In the genomic region with DNA sequence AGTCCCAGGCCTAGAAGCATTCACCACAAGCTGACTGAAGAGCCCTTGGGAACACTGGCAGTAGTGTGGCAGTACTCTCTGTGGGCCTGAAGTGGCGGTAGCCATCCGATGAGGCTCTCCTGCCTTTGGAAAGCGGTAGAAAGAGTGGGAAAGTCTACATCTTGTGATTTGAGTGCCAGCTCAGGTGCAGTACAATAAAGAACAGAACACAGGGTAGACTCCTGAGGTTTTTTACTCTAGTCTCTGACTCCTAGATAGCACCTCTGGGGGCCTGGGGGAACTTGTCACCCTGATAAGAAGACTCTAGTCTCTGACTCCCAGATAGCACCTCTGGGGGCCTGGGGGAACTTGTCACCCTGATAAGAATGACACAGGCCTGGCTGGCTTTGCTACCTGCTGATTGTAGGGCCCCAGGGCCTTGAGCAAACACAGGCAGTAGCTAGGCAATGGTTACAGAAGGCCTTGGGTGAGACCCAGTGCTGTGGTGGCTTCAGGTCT, we compare ENCODE assay signal across 1 cellular context.
A peak's percentile ranks its signal among the peaks of the same experiment; 100 is the strongest.
TF ChIP-seq lines count a peak whose summit lies in the region.

No MANE protein-coding gene starts in this region.

TF ChIP-seq in K562, 482 proteins besides CTCF, POLR2A, EP300 and RAD21 (continues in another document):
- TF ChIP-seq, protein P1, sequence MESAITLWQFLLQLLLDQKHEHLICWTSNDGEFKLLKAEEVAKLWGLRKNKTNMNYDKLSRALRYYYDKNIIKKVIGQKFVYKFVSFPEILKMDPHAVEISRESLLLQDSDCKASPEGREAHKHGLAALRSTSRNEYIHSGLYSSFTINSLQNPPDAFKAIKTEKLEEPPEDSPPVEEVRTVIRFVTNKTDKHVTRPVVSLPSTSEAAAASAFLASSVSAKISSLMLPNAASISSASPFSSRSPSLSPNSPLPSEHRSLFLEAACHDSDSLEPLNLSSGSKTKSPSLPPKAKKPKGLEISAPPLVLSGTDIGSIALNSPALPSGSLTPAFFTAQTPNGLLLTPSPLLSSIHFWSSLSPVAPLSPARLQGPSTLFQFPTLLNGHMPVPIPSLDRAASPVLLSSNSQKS (CRISPR knock-in tag; IDR thresholded peaks at IDR 0.05), result no peak
- TF ChIP-seq ZNF764 (CRISPR knock-in tag; IDR thresholded peaks at IDR 0.05; ENCODE audit: low read depth) (no peak), CC2D1A (IDR thresholded peaks at IDR 0.05) (peak; percentile 97; the same call in 1 of the 2 replicates), JUND (IDR thresholded peaks at IDR 0.05; ENCODE audit: borderline replicate concordance, low read depth, low read length) (peak; percentile 81), JUND (tag; IDR thresholded peaks at IDR 0.05; ENCODE audit: borderline replicate concordance, low read depth, low read length) (no peak; the same call in 2 of the 3 replicates), SAP30 (IDR thresholded peaks at IDR 0.05; ENCODE audit: borderline replicate concordance, insufficient read depth, low read depth, low read length, poor library complexity, severe bottlenecking) (no peak), MAFG (tag; conservative IDR thresholded peaks at IDR 0.05) (no peak), SRSF1 (IDR thresholded peaks at IDR 0.05; ENCODE audit: low read depth, low read length) (no peak), ZSCAN29 (IDR thresholded peaks at IDR 0.05) (no peak), MYNN (IDR thresholded peaks at IDR 0.05) (peak; percentile 80), MYNN (CRISPR knock-in tag; IDR thresholded peaks at IDR 0.05) (no peak), ZNF780A (CRISPR knock-in tag; IDR thresholded peaks at IDR 0.05) (no peak), FOXM1 (IDR thresholded peaks at IDR 0.05; ENCODE audit: low read depth) (peak; percentile 96), FOXM1 (CRISPR knock-in tag; IDR thresholded peaks at IDR 0.05; ENCODE audit: low read depth) (0 out of 2 replicates have a peak, but pooled peaks have one; percentile 63), ZNF133 (CRISPR knock-in tag; IDR thresholded peaks at IDR 0.05) (no peak), RHOXF2B (CRISPR knock-in tag; conservative IDR thresholded peaks at IDR 0.05) (no peak), EGR1 (conservative IDR thresholded peaks at IDR 0.05) (no peak), ESRRB (CRISPR knock-in tag; IDR thresholded peaks at IDR 0.05; ENCODE audit: borderline replicate concordance) (no peak), ZNF695 (CRISPR knock-in tag; IDR thresholded peaks at IDR 0.05) (no peak), CEBPB (tag; IDR thresholded peaks at IDR 0.05) (0 out of 2 replicates have a peak, but pooled peaks have one; percentile 9), SPI1 (IDR thresholded peaks at IDR 0.05; ENCODE audit: borderline replicate concordance, low read depth, low read length) (no peak), FOXK1 (CRISPR knock-in tag; IDR thresholded peaks at IDR 0.05; ENCODE audit: borderline replicate concordance) (no peak), POLR2H (tag; IDR thresholded peaks at IDR 0.05; ENCODE audit: low read depth) (no peak), MYBL2 (IDR thresholded peaks at IDR 0.05; ENCODE audit: low read depth) (no peak), MYBL2 (CRISPR knock-in tag; IDR thresholded peaks at IDR 0.05; ENCODE audit: borderline replicate concordance) (no peak), EHMT2 (IDR thresholded peaks at IDR 0.05) (no peak), DNMT1 (IDR thresholded peaks at IDR 0.05) (no peak), PCBP1 (IDR thresholded peaks at IDR 0.05; ENCODE audit: low read depth, low read length, poor library complexity, severe bottlenecking) (no peak), RBBP5 (IDR thresholded peaks at IDR 0.05; ENCODE audit: borderline replicate concordance, insufficient read depth, low read length, poor library complexity, severe bottlenecking) (peak; percentile 49), TRIM24 (IDR thresholded peaks at IDR 0.05) (peak; percentile 98 to 99), IFI16 (CRISPR knock-in tag; IDR thresholded peaks at IDR 0.05) (no peak), ETV6 (IDR thresholded peaks at IDR 0.05; ENCODE audit: borderline replicate concordance in 1 of 2, low read depth in 2 of 2, low read length in 1 of 2) (peak in 1 of 2 experiments; percentile 39; a peak in 1 of 4 replicates), ETV6 (CRISPR knock-in tag; IDR thresholded peaks at IDR 0.05; ENCODE audit: borderline replicate concordance) (no peak), CBFA2T3 (IDR thresholded peaks at IDR 0.05) (peak; percentile 99), CHD1 (IDR thresholded peaks at IDR 0.05; ENCODE audit: low read length) (no peak), ZNF41 (CRISPR knock-in tag; conservative IDR thresholded peaks at IDR 0.05) (0 out of 2 replicates have a peak, but pooled peaks have one; percentile 7), TAF9B (IDR thresholded peaks at IDR 0.05; ENCODE audit: partially characterized antibody) (no peak), TEAD2 (tag; IDR thresholded peaks at IDR 0.05) (no peak), ZC3H11A (IDR thresholded peaks at IDR 0.05; ENCODE audit: low read depth, low read length) (no peak), KAT7 (CRISPR knock-in tag; IDR thresholded peaks at IDR 0.05; ENCODE audit: borderline replicate concordance) (no peak), RBM17 (IDR thresholded peaks at IDR 0.05; ENCODE audit: borderline replicate concordance, low read depth, low read length) (no peak), ZNF384 (IDR thresholded peaks at IDR 0.05; ENCODE audit: low read depth, low read length) (no peak), KLF10 (CRISPR knock-in tag; IDR thresholded peaks at IDR 0.05) (no peak), ESRRA (IDR thresholded peaks at IDR 0.05; ENCODE audit: borderline replicate concordance, low read depth) (no peak), U2AF2 (optimal IDR thresholded peaks at IDR 0.05; ENCODE audit: low read depth, low read length) (no peak), ZNF134 (CRISPR knock-in tag; conservative IDR thresholded peaks at IDR 0.05) (no peak), MED1 (CRISPR knock-in tag; IDR thresholded peaks at IDR 0.05; ENCODE audit: borderline replicate concordance) (no peak), MTF1 (CRISPR knock-in tag; IDR thresholded peaks at IDR 0.05; ENCODE audit: borderline replicate concordance) (no peak), EWSR1 (IDR thresholded peaks at IDR 0.05; ENCODE audit: borderline replicate concordance, low read depth, partially characterized antibody) (no peak), ATF1 (CRISPR knock-in tag; IDR thresholded peaks at IDR 0.05) (no peak), ATF1 (tag; IDR thresholded peaks at IDR 0.05) (peak; percentile 68), NRF1 (conservative IDR thresholded peaks at IDR 0.05 in 1 of 2, IDR thresholded peaks at IDR 0.05 in 1 of 2) (peak in 1 of 2 experiments; percentile 15; a peak in 1 of 4 replicates), RBM34 (IDR thresholded peaks at IDR 0.05; ENCODE audit: borderline replicate concordance, insufficient read depth, low read length) (no peak), SIN3A (IDR thresholded peaks at IDR 0.05; ENCODE audit: borderline replicate concordance in 2 of 2, control insufficient read depth in 1 of 2, low read depth in 2 of 2, low read length in 2 of 2) (no peak), PHB2 (IDR thresholded peaks at IDR 0.05; ENCODE audit: low read depth) (peak; percentile 88), PHF20 (IDR thresholded peaks at IDR 0.05; ENCODE audit: partially characterized antibody) (no peak), FIP1L1 (IDR thresholded peaks at IDR 0.05; ENCODE audit: low read depth, low read length, poor library complexity, severe bottlenecking) (no peak), GABPB1 (CRISPR knock-in tag; IDR thresholded peaks at IDR 0.05) (no peak), BHLHE40 (IDR thresholded peaks at IDR 0.05; ENCODE audit: low read length) (no peak), ZNF140 (CRISPR knock-in tag; IDR thresholded peaks at IDR 0.05) (no peak), TCFL5 (CRISPR knock-in tag; conservative IDR thresholded peaks at IDR 0.05) (no peak), RBM22 (IDR thresholded peaks at IDR 0.05; ENCODE audit: low read depth, low read length, poor library complexity, severe bottlenecking) (no peak), NCOA6 (IDR thresholded peaks at IDR 0.05) (no peak), ZNF444 (CRISPR knock-in tag; IDR thresholded peaks at IDR 0.05) (no peak)
- TF ChIP-seq, protein P2, sequence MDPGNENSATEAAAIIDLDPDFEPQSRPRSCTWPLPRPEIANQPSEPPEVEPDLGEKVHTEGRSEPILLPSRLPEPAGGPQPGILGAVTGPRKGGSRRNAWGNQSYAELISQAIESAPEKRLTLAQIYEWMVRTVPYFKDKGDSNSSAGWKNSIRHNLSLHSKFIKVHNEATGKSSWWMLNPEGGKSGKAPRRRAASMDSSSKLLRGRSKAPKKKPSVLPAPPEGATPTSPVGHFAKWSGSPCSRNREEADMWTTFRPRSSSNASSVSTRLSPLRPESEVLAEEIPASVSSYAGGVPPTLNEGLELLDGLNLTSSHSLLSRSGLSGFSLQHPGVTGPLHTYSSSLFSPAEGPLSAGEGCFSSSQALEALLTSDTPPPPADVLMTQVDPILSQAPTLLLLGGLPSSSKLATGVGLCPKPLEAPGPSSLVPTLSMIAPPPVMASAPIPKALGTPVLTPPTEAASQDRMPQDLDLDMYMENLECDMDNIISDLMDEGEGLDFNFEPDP (CRISPR knock-in tag; IDR thresholded peaks at IDR 0.05), result no peak
- TF ChIP-seq, protein P3, sequence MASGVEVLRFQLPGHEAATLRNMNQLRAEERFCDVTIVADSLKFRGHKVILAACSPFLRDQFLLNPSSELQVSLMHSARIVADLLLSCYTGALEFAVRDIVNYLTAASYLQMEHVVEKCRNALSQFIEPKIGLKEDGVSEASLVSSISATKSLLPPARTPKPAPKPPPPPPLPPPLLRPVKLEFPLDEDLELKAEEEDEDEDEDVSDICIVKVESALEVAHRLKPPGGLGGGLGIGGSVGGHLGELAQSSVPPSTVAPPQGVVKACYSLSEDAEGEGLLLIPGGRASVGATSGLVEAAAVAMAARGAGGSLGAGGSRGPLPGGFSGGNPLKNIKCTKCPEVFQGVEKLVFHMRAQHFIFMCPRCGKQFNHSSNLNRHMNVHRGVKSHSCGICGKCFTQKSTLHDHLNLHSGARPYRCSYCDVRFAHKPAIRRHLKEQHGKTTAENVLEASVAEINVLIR (CRISPR knock-in tag; IDR thresholded peaks at IDR 0.05), result no peak
- TF ChIP-seq, protein P4, sequence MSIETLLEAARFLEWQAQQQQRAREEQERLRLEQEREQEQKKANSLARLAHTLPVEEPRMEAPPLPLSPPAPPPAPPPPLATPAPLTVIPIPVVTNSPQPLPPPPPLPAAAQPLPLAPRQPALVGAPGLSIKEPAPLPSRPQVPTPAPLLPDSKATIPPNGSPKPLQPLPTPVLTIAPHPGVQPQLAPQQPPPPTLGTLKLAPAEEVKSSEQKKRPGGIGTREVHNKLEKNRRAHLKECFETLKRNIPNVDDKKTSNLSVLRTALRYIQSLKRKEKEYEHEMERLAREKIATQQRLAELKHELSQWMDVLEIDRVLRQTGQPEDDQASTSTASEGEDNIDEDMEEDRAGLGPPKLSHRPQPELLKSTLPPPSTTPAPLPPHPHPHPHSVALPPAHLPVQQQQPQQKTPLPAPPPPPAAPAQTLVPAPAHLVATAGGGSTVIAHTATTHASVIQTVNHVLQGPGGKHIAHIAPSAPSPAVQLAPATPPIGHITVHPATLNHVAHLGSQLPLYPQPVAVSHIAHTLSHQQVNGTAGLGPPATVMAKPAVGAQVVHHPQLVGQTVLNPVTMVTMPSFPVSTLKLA (conservative IDR thresholded peaks at IDR 0.05), result peak in 1 of 2 experiments; percentile 57; a peak in 2 of 4 replicates
- TF ChIP-seq, protein P5, sequence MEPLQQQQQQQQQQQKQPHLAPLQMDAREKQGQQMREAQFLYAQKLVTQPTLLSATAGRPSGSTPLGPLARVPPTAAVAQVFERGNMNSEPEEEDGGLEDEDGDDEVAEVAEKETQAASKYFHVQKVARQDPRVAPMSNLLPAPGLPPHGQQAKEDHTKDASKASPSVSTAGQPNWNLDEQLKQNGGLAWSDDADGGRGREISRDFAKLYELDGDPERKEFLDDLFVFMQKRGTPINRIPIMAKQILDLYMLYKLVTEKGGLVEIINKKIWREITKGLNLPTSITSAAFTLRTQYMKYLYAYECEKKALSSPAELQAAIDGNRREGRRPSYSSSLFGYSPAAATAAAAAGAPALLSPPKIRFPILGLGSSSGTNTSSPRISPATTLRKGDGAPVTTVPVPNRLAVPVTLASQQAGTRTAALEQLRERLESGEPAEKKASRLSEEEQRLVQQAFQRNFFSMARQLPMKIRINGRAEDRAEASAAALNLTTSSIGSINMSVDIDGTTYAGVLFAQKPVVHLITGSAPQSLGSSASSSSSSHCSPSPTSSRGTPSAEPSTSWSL (CRISPR knock-in tag; IDR thresholded peaks at IDR 0.05; ENCODE audit: borderline replicate concordance), result no peak
- TF ChIP-seq, protein P6, sequence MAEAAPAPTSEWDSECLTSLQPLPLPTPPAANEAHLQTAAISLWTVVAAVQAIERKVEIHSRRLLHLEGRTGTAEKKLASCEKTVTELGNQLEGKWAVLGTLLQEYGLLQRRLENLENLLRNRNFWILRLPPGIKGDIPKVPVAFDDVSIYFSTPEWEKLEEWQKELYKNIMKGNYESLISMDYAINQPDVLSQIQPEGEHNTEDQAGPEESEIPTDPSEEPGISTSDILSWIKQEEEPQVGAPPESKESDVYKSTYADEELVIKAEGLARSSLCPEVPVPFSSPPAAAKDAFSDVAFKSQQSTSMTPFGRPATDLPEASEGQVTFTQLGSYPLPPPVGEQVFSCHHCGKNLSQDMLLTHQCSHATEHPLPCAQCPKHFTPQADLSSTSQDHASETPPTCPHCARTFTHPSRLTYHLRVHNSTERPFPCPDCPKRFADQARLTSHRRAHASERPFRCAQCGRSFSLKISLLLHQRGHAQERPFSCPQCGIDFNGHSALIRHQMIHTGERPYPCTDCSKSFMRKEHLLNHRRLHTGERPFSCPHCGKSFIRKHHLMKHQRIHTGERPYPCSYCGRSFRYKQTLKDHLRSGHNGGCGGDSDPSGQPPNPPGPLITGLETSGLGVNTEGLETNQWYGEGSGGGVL (CRISPR knock-in tag; IDR thresholded peaks at IDR 0.05), result no peak
- TF ChIP-seq, protein P7, sequence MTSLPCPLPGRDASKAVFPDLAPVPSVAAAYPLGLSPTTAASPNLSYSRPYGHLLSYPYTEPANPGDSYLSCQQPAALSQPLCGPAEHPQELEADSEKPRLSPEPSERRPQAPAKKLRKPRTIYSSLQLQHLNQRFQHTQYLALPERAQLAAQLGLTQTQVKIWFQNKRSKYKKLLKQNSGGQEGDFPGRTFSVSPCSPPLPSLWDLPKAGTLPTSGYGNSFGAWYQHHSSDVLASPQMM (CRISPR knock-in tag; IDR thresholded peaks at IDR 0.05), result no peak
- TF ChIP-seq, protein P8, sequence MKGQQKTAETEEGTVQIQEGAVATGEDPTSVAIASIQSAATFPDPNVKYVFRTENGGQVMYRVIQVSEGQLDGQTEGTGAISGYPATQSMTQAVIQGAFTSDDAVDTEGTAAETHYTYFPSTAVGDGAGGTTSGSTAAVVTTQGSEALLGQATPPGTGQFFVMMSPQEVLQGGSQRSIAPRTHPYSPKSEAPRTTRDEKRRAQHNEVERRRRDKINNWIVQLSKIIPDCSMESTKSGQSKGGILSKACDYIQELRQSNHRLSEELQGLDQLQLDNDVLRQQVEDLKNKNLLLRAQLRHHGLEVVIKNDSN (CRISPR knock-in tag; IDR thresholded peaks at IDR 0.05), result no peak
- TF ChIP-seq, protein P9, sequence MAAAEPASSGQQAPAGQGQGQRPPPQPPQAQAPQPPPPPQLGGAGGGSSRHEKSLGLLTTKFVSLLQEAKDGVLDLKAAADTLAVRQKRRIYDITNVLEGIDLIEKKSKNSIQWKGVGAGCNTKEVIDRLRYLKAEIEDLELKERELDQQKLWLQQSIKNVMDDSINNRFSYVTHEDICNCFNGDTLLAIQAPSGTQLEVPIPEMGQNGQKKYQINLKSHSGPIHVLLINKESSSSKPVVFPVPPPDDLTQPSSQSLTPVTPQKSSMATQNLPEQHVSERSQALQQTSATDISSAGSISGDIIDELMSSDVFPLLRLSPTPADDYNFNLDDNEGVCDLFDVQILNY (CRISPR knock-in tag; IDR thresholded peaks at IDR 0.05), result no peak
